8 cellular contexts compared by ENCODE assay signal in genomic region chr5:150485770-150486401, GRCh38. TPM values are rescaled to one million over a fixed set of nuclear protein-coding genes. Genes with fewer than 3 reads are reported as not detected.
DNase-seq lines count a peak whose midpoint lies in the region; ATAC-seq and TF ChIP-seq lines count a peak whose summit lies in the region.

No MANE protein-coding gene starts in this region.

- ATAC-seq in T-cell (replicated peaks in 1 of 4) (peak; percentile 47 to 56 (median 53)), left lobe of liver (peak; percentile 64)
- ATAC-seq in central memory CD8-positive, alpha-beta T cell (replicated peaks; ENCODE audit: extremely low read depth, poor library complexity, severe bottlenecking), result peak; percentile 23

- DNase-seq in HAP-1 (ENCODE audit: low spot score in 2 of 2), result peak; percentile 52 to 83
- DNase-seq in T-cell, result peak in 15 of 34 experiments; percentile 2 to 29 (median 11)
- DNase-seq in central memory CD8-positive, alpha-beta T cell (ENCODE audit: low spot score in 2 of 2), result peak in 1 of 2 donors; percentile 23
- peak; percentile 90 for DNase-seq in left lobe of liver (ENCODE audit: low spot score)
- DNase-seq in stimulated activated CD4-positive, alpha-beta T cell treated with anti-CD3 and anti-CD28 coated beads, Interleukin-4, amount 100 ng/mL, for 4 hours, result peak; percentile 6 to 42
- no peak for DNase-seq in mucosa of gallbladder (ENCODE audit: low spot score)
- no peak for DNase-seq in MV-4-11 (lab: John Stamatoyannopoulos, UW)

- no peak for TF ChIP-seq CTCF in C4-2B (conservative IDR thresholded peaks at IDR 0.05)

- H3K27me3 ChIP-seq in HAP-1 (ENCODE audit: low read depth), result no peaks in the 10 kb centered on the region

- CTCF ChIA-PET in T-cell (lab: Charles Lee), result interaction anchor here in 1 of 2 donors (0.5 kb wide), 1 partner anchor 298 kb away, joined by 3 read pairs; no protein-coding TSS in a partner anchor

- no peaks in the 10 kb centered on the region for H3K9me3 Mint-ChIP-seq in T-cell
- H3K9me3 Mint-ChIP-seq in central memory CD8-positive, alpha-beta T cell, result no peaks in the 10 kb centered on the region

- POLR2A ChIA-PET in T-cell (lab: Charles Lee), result no interaction called here

- H3K27ac ChIP-seq in C4-2B, result peak overlapping the region; percentile 99

- in situ Hi-C loops in HAP-1 (cut with MboI; ENCODE audit: low sequenced_read_pairs), result no loop called here

- H3K27ac Mint-ChIP-seq in T-cell, result no peak overlapping the region
- no peak overlapping the region for H3K27ac Mint-ChIP-seq in central memory CD8-positive, alpha-beta T cell (ENCODE audit: low read depth)

- peaks cover 4% of the 10 kb centered on the region; the same call in 1 of the 2 replicates for H3K4me1 ChIP-seq in HAP-1

- H3K4me1 Mint-ChIP-seq in T-cell, result peaks cover 8 to 12% (median 10%) of the 10 kb centered on the region in 3 donors
- H3K4me1 Mint-ChIP-seq in central memory CD8-positive, alpha-beta T cell, result no peaks in the 10 kb centered on the region

- H3K9me3 ChIP-seq in HAP-1, result no peaks in the 10 kb centered on the region

- H3K36me3 ChIP-seq in HAP-1 (replicated peaks), result no peaks in the 10 kb centered on the region; the same call in 1 of the 2 replicates

- H3K4me3 ChIP-seq in HAP-1, result peak overlapping the region; percentile 81

- H3K27me3 Mint-ChIP-seq in T-cell, result peaks cover 7 to 19% of the 10 kb centered on the region in 2 donors
- H3K27me3 Mint-ChIP-seq in central memory CD8-positive, alpha-beta T cell, result peaks cover 21% of the 10 kb centered on the region

- peak overlapping the region in 1 of 3 donors; percentile 79 for H3K4me3 Mint-ChIP-seq in T-cell
- H3K4me3 Mint-ChIP-seq in central memory CD8-positive, alpha-beta T cell, result peak overlapping the region; percentile 78

- H3K36me3 Mint-ChIP-seq in T-cell, result no peaks in the 10 kb centered on the region
- peaks cover 17% of the 10 kb centered on the region for H3K36me3 Mint-ChIP-seq in central memory CD8-positive, alpha-beta T cell (ENCODE audit: insufficient read depth)

RNA-seq across cellular contexts. Expression of gene NDST1, which starts 22.0 kb away (rescaled TPM):
- 1 to 10 TPM in 3 of 5 donors, under 1 TPM in 2; 0.83 to 2.0 (median 1.2) TPM for total RNA-seq in T-cell
- 63.7 TPM for total RNA-seq in left lobe of liver
- 80.7 TPM for total RNA-seq in mucosa of gallbladder

RNA-seq across cellular contexts. Expression of gene RPS14, which starts 36.3 kb away (rescaled TPM):
- total RNA-seq in T-cell, result 1,000 to 10,000 TPM; 4,124 to 5,450 (median 5,009) TPM
- 660 TPM for total RNA-seq in left lobe of liver
- total RNA-seq in mucosa of gallbladder, result 1,424 TPM

Comparison
In these comparisons a context has a peak if more than half of its experiments do, and no peak if none do; other contexts are left out.
1. DNase-seq: peak in HAP-1 (2 of 2), left lobe of liver (single experiment) and stimulated activated CD4-positive, alpha-beta T cell treated with anti-CD3 and anti-CD28 coated beads, Interleukin-4, amount 100 ng/mL, for 4 hours (2 of 2); none in mucosa of gallbladder (single experiment) and MV-4-11 (single experiment).
2. RNA of gene NDST1, which starts 22.0 kb away (total RNA-seq): 80.7 TPM in mucosa of gallbladder (single experiment) and 63.7 TPM in left lobe of liver (single experiment); 0.83 to 2.0 TPM in T-cell; every median in the first group is over 10 times any median in the second.
3. Peak in every context shown above with its lines, with median percentiles within 50 percentile points of each other: ATAC-seq.